8 cellular contexts compared by ENCODE assay signal in genomic region chr21:39347537-39347936, GRCh38. TPM values are rescaled to one million over a fixed set of nuclear protein-coding genes. Genes with fewer than 3 reads are reported as not detected.
A peak's percentile ranks its signal among the peaks of the same experiment; 100 is the strongest.
DNase-seq lines count a peak whose midpoint lies in the region; ATAC-seq lines count a peak whose summit lies in the region.

No MANE protein-coding gene starts in this region.

- H3K9ac ChIP-seq in subcutaneous abdominal adipose tissue (ENCODE audit: low read length in 5 of 5), result peak overlapping the region in 4 of 5 donors; percentile 75 to 89 (median 87)

- peak overlapping the region; percentile 91 for H3K27ac Mint-ChIP-seq in activated CD4-positive, alpha-beta T cell treated with anti-CD3 and anti-CD28 coated beads for 36 hours
- H3K27ac Mint-ChIP-seq in activated CD8-positive, alpha-beta T cell treated with anti-CD3 and anti-CD28 coated beads, Interleukin-2, amount 10 ng/mL, durations not matched to agents 7 days and 5 days, result peak overlapping the region; percentile 91
- H3K27ac Mint-ChIP-seq in immature natural killer cell, result peak overlapping the region; percentile 87 to 95 (median 92)

- H3K27me3 ChIP-seq in subcutaneous abdominal adipose tissue (ENCODE audit: control insufficient read depth in 5 of 5, insufficient read depth in 4 of 5, low read length in 5 of 5), result peaks cover 0 to 2% (median 0%) of the 10 kb centered on the region in 5 donors

- CTCF ChIA-PET in activated CD4-positive, alpha-beta T cell treated with anti-CD3 and anti-CD28 coated beads for 36 hours (lab: Charles Lee), result interaction anchor here (1.2 to 4.5 kb wide), 3 partner anchors 25 to 44 kb away, joined by 3 to 18 read pairs (median 3); no protein-coding TSS in a partner anchor
- CTCF ChIA-PET in activated CD8-positive, alpha-beta T cell treated with anti-CD3 and anti-CD28 coated beads, Interleukin-2, amount 10 ng/mL, durations not matched to agents 7 days and 5 days (lab: Charles Lee), result interaction anchor here (1.0 to 3.5 kb wide), 5 partner anchors 9 to 171 kb away, joined by 3 to 20 read pairs (median 4); no protein-coding TSS in a partner anchor

- H3K27ac ChIP-seq in subcutaneous abdominal adipose tissue (ENCODE audit: low read depth, low read length), result peak overlapping the region; percentile 17

- H3K4me3 Mint-ChIP-seq in activated CD4-positive, alpha-beta T cell treated with anti-CD3 and anti-CD28 coated beads for 36 hours, result peak overlapping the region; percentile 75
- peak overlapping the region; percentile 89 for H3K4me3 Mint-ChIP-seq in activated CD8-positive, alpha-beta T cell treated with anti-CD3 and anti-CD28 coated beads, Interleukin-2, amount 10 ng/mL, durations not matched to agents 7 days and 5 days
- H3K4me3 Mint-ChIP-seq in immature natural killer cell, result peak overlapping the region; percentile 90 to 92 (median 92)

- H3K9me3 ChIP-seq in subcutaneous abdominal adipose tissue (ENCODE audit: control insufficient read depth in 5 of 5, low read length in 5 of 5), result no peaks in the 10 kb centered on the region

- intact Hi-C loops in activated CD4-positive, alpha-beta T cell treated with anti-CD3 and anti-CD28 coated beads for 36 hours (cut with DNase I, micrococcal nuclease), result loop anchor here in 1 of 2 experiments (5.0 kb wide), 1 partner anchor 1980 kb away; the partner anchor contains the start of gene DYRK1A

- no peaks in the 10 kb centered on the region for H3K9me3 Mint-ChIP-seq in activated CD4-positive, alpha-beta T cell treated with anti-CD3 and anti-CD28 coated beads for 36 hours (ENCODE audit: low read depth)
- H3K9me3 Mint-ChIP-seq in activated CD8-positive, alpha-beta T cell treated with anti-CD3 and anti-CD28 coated beads, Interleukin-2, amount 10 ng/mL, durations not matched to agents 7 days and 5 days (ENCODE audit: insufficient read depth), result no peaks in the 10 kb centered on the region
- H3K9me3 Mint-ChIP-seq in immature natural killer cell, result no peaks in the 10 kb centered on the region

- peaks cover 5 to 26% (median 18%) of the 10 kb centered on the region in 5 donors for H3K4me1 ChIP-seq in subcutaneous abdominal adipose tissue (ENCODE audit: control insufficient read depth in 5 of 5, insufficient read depth in 5 of 5, low read length in 5 of 5)

- H3K36me3 ChIP-seq in subcutaneous abdominal adipose tissue (ENCODE audit: control insufficient read depth in 5 of 5, insufficient read depth in 5 of 5, low read length in 5 of 5), result peaks cover 7 to 11% (median 9%) of the 10 kb centered on the region in 5 donors

- no peak for DNase-seq in activated CD4-positive, alpha-beta T cell treated with anti-CD3 and anti-CD28 coated beads for 36 hours
- no peak for DNase-seq in activated CD4-positive, alpha-beta T cell treated with anti-CD3 and anti-CD28 coated beads, Interleukin-2, amount 50 U/mL, for 48 hours
- DNase-seq in activated CD8-positive, alpha-beta T cell treated with anti-CD3 and anti-CD28 coated beads, Interleukin-2, amount 10 ng/mL, durations not matched to agents 7 days and 5 days, result no peak
- no peak for DNase-seq in immature natural killer cell
- no peak for DNase-seq in NCI-H1930 (lab: John Stamatoyannopoulos, UW)
- DNase-seq in central memory CD4-positive, alpha-beta T cell, result no peak
- DNase-seq in kidney tubule cell (ENCODE audit: low spot score), result no peak

- peaks cover 43% of the 10 kb centered on the region for H3K36me3 Mint-ChIP-seq in activated CD4-positive, alpha-beta T cell treated with anti-CD3 and anti-CD28 coated beads for 36 hours (ENCODE audit: low read depth)
- H3K36me3 Mint-ChIP-seq in activated CD8-positive, alpha-beta T cell treated with anti-CD3 and anti-CD28 coated beads, Interleukin-2, amount 10 ng/mL, durations not matched to agents 7 days and 5 days (ENCODE audit: low read depth), result peaks cover 47% of the 10 kb centered on the region
- H3K36me3 Mint-ChIP-seq in immature natural killer cell, result peaks cover 8 to 19% (median 13%) of the 10 kb centered on the region in 3 donors

- peak overlapping the region; percentile 71 to 98 (median 79) for H3K4me3 ChIP-seq in subcutaneous abdominal adipose tissue (ENCODE audit: low read depth in 1 of 5, low read length in 5 of 5)

- H3K27me3 Mint-ChIP-seq in activated CD4-positive, alpha-beta T cell treated with anti-CD3 and anti-CD28 coated beads for 36 hours, result no peaks in the 10 kb centered on the region
- no peaks in the 10 kb centered on the region for H3K27me3 Mint-ChIP-seq in activated CD8-positive, alpha-beta T cell treated with anti-CD3 and anti-CD28 coated beads, Interleukin-2, amount 10 ng/mL, durations not matched to agents 7 days and 5 days (ENCODE audit: low read depth)
- peaks cover 7 to 30% (median 13%) of the 10 kb centered on the region in 3 donors for H3K27me3 Mint-ChIP-seq in immature natural killer cell (ENCODE audit: low read depth in 3 of 3)

- POLR2A ChIA-PET in activated CD4-positive, alpha-beta T cell treated with anti-CD3 and anti-CD28 coated beads for 36 hours (lab: Charles Lee), result interaction anchor here (1.4 to 2.9 kb wide), 3 partner anchors 31 to 164 kb away, joined by 7 to 19 read pairs (median 9); partner anchors contain the start of genes BRWD1 and PSMG1
- POLR2A ChIA-PET in activated CD8-positive, alpha-beta T cell treated with anti-CD3 and anti-CD28 coated beads, Interleukin-2, amount 10 ng/mL, durations not matched to agents 7 days and 5 days (lab: Charles Lee), result interaction anchor here (1.0 to 4.8 kb wide), 7 partner anchors 8 to 164 kb away, joined by 3 to 77 read pairs (median 8); partner anchors contain the start of genes BRWD1 and PSMG1

- H3K4me1 Mint-ChIP-seq in activated CD4-positive, alpha-beta T cell treated with anti-CD3 and anti-CD28 coated beads for 36 hours, result peaks cover 36% of the 10 kb centered on the region
- H3K4me1 Mint-ChIP-seq in activated CD8-positive, alpha-beta T cell treated with anti-CD3 and anti-CD28 coated beads, Interleukin-2, amount 10 ng/mL, durations not matched to agents 7 days and 5 days (ENCODE audit: low read depth), result peaks cover 39% of the 10 kb centered on the region
- H3K4me1 Mint-ChIP-seq in immature natural killer cell, result peaks cover 37 to 51% of the 10 kb centered on the region in 2 donors

- no peak for ATAC-seq in activated CD4-positive, alpha-beta T cell treated with anti-CD3 and anti-CD28 coated beads for 36 hours
- no peak for ATAC-seq in activated CD8-positive, alpha-beta T cell treated with anti-CD3 and anti-CD28 coated beads, Interleukin-2, amount 10 ng/mL, durations not matched to agents 7 days and 5 days

RNA-seq across cellular contexts. Expression of gene HMGN1, which starts 1.4 kb away (rescaled TPM):
- total RNA-seq in activated CD4-positive, alpha-beta T cell treated with anti-CD3 and anti-CD28 coated beads for 36 hours, result 100 to 1,000 TPM; 335 to 419 TPM
- total RNA-seq in activated CD8-positive, alpha-beta T cell treated with anti-CD3 and anti-CD28 coated beads, Interleukin-2, amount 10 ng/mL, durations not matched to agents 7 days and 5 days, result 100 to 1,000 TPM; 380 to 409 TPM
- polyA plus RNA-seq in immature natural killer cell, result 100 to 1,000 TPM; 191 to 322 (median 247) TPM

RNA-seq across cellular contexts. Expression of gene BRWD1, which starts 34.1 kb away (rescaled TPM):
- 10 to 100 TPM; 19.1 to 24.5 TPM for total RNA-seq in activated CD4-positive, alpha-beta T cell treated with anti-CD3 and anti-CD28 coated beads for 36 hours
- 10 to 100 TPM; 31.9 to 36.0 TPM for total RNA-seq in activated CD8-positive, alpha-beta T cell treated with anti-CD3 and anti-CD28 coated beads, Interleukin-2, amount 10 ng/mL, durations not matched to agents 7 days and 5 days
- 10 to 100 TPM; 28.3 to 73.3 (median 34.1) TPM for polyA plus RNA-seq in immature natural killer cell
